9 cellular contexts compared by ENCODE assay signal in the genomic region with DNA sequence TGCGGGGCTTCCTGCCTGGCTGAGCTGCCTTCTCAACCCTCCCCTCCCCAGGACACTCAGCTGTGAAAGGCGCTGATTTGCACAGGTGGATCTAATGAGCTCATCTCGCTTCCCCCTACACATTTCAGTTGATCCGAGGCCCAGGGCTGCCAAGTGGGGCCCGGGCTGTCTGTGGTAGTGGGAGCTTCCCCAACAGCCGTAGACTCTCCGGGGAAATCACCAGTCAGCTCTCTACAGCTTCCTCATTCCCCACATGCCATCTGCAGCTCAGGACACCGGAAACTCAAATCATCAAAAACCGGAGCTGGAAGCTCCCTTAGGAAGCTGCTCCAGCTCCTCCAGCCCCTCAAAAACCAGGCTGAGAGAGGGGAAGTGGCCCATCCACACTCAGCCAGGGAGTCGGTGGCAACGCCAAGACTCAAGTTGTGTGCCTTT. TPM values are rescaled to one million over a fixed set of nuclear protein-coding genes. Genes with fewer than 3 reads are reported as not detected.
DNase-seq lines count a peak whose midpoint lies in the region; ATAC-seq, FAIRE-seq and TF ChIP-seq lines count a peak whose summit lies in the region.
"Had no signal": no experiment of that assay in that cellular context is flagged by ENCODE, and none has a peak within 500 bp of the region (broad histone marks: within the 10 kb centered on the region; RNA-seq: fewer than 3 reads in every experiment).

No MANE protein-coding gene starts in this region.

- POLR2A ChIA-PET in OCI-LY7 (lab: Charles Lee), result interaction anchor here (0.5 to 1.8 kb wide), 6 partner anchors 9 to 1605 kb away, joined by 3 to 5 read pairs (median 3); a partner anchor contains a TSS
- POLR2A ChIA-PET in A673 (lab: Charles Lee; ENCODE audit: low non-redundant PET), result no interaction called here
- POLR2A ChIA-PET in HEK293T (lab: Yijun Ruan, JAX), result no interaction called here

- H2AFZ ChIP-seq in OCI-LY7 (ENCODE audit: low read length) (peak overlapping the region; percentile 75), keratinocyte (ENCODE audit: control insufficient read depth, low read length) (peak overlapping the region; percentile 77)

- no TSS peak for BruUV-seq in OCI-LY7 (replicated peaks; lab: Mats Ljungman, UMichigan)
- no TSS peak for BruUV-seq in A673 (replicated peaks; lab: Mats Ljungman, UMichigan)

- H3K4me1 ChIP-seq in OCI-LY7 (ENCODE audit: insufficient read depth, low read length, poor library complexity, severe bottlenecking) (peaks cover 37% of the 10 kb centered on the region), keratinocyte (ENCODE audit: control insufficient read depth, extremely low read depth, insufficient read depth, low read length) (peaks cover 8% of the 10 kb centered on the region), A673 (ENCODE audit: insufficient read depth, low read length, poor library complexity, severe bottlenecking) (no peaks in the 10 kb centered on the region)

- no peak overlapping the region for H3K27ac Mint-ChIP-seq in activated T-helper 2 cell treated with anti-CD3 and anti-CD28 coated beads, Interferon-gamma antibody, Interleukin-2, Interleukin-4, amounts not matched to agents 10 μg/mL and 5 μg/mL and 100 μg/mL, durations not matched to agents 14 hours and 24 hours and 36 hours
- H3K27ac Mint-ChIP-seq: CD8-positive, alpha-beta T cell had no signal

- no peak overlapping the region for H3K4me3 Mint-ChIP-seq in activated T-helper 2 cell treated with anti-CD3 and anti-CD28 coated beads, Interferon-gamma antibody, Interleukin-2, Interleukin-4, amounts not matched to agents 10 μg/mL and 5 μg/mL and 100 μg/mL, durations not matched to agents 14 hours and 24 hours and 36 hours (ENCODE audit: low read depth)
- H3K4me3 Mint-ChIP-seq: CD8-positive, alpha-beta T cell had no signal

- peak overlapping the region; percentile 44 for H3K4me2 ChIP-seq in OCI-LY7 (ENCODE audit: low read length)
- peak overlapping the region; percentile 29 for H3K4me2 ChIP-seq in keratinocyte (ENCODE audit: control insufficient read depth, extremely low read depth, insufficient read depth, low read depth, low read length)

- intact Hi-C loops in OCI-LY7 (cut with micrococcal nuclease; ENCODE audit: unreplicated experiment) (no loop called here), A673 (cut with micrococcal nuclease; ENCODE audit: unreplicated experiment) (no loop called here)
- intact Hi-C loops in activated T-helper 2 cell treated with anti-CD3 and anti-CD28 coated beads, Interferon-gamma antibody, Interleukin-2, Interleukin-4, amounts not matched to agents 10 μg/mL and 5 μg/mL and 100 μg/mL, durations not matched to agents 14 hours and 24 hours and 36 hours (cut with micrococcal nuclease), result no loop called here

- dilution Hi-C loops in keratinocyte (cut with MboI; ENCODE audit: extremely low pct_ligation_motif_present, low sequenced_read_pairs), result no loop called here

- H3K27me3 ChIP-seq in keratinocyte (ENCODE audit: control insufficient read depth, extremely low read depth, insufficient read depth, low read length) (peaks cover 2% of the 10 kb centered on the region), A673 (replicated peaks; ENCODE audit: insufficient read depth, low read depth, low read length, poor library complexity) (no peaks in the 10 kb centered on the region)

- no peaks in the 10 kb centered on the region for H3K4me1 Mint-ChIP-seq in activated T-helper 2 cell treated with anti-CD3 and anti-CD28 coated beads, Interferon-gamma antibody, Interleukin-2, Interleukin-4, amounts not matched to agents 10 μg/mL and 5 μg/mL and 100 μg/mL, durations not matched to agents 14 hours and 24 hours and 36 hours (ENCODE audit: low read depth)

- no peaks in the 10 kb centered on the region for H3K9me1 ChIP-seq in keratinocyte (ENCODE audit: control insufficient read depth, extremely low read depth, insufficient read depth, low read length)

- peak; percentile 48 for FAIRE-seq in keratinocyte (lab: Jason Lieb, UNC)

- H3K36me3 ChIP-seq in OCI-LY7 (ENCODE audit: insufficient read depth, low read length) (no peaks in the 10 kb centered on the region), keratinocyte (ENCODE audit: control insufficient read depth in 2 of 2, extremely low read depth in 1 of 2, insufficient read depth in 2 of 2, low read length in 2 of 2) (no peaks in the 10 kb centered on the region), A673 (ENCODE audit: insufficient read depth, low read length, poor library complexity, severe bottlenecking) (no peaks in the 10 kb centered on the region)

- H3K27me3 Mint-ChIP-seq in activated T-helper 2 cell treated with anti-CD3 and anti-CD28 coated beads, Interferon-gamma antibody, Interleukin-2, Interleukin-4, amounts not matched to agents 10 μg/mL and 5 μg/mL and 100 μg/mL, durations not matched to agents 14 hours and 24 hours and 36 hours (ENCODE audit: low read depth), result peaks cover 7% of the 10 kb centered on the region

- H3K36me3 Mint-ChIP-seq in activated T-helper 2 cell treated with anti-CD3 and anti-CD28 coated beads, Interferon-gamma antibody, Interleukin-2, Interleukin-4, amounts not matched to agents 10 μg/mL and 5 μg/mL and 100 μg/mL, durations not matched to agents 14 hours and 24 hours and 36 hours (ENCODE audit: low read depth), result no peaks in the 10 kb centered on the region
- H3K36me3 Mint-ChIP-seq: CD8-positive, alpha-beta T cell had no signal

- TF ChIP-seq CTCF in AG10803 (conservative IDR thresholded peaks at IDR 0.05; ENCODE audit: low read length) (no peak), OCI-LY7 (conservative IDR thresholded peaks at IDR 0.05; ENCODE audit: low read length) (no peak), keratinocyte (optimal IDR thresholded peaks at IDR 0.05 in 1 of 3, IDR thresholded peaks at IDR 0.05 in 1 of 3, conservative IDR thresholded peaks at IDR 0.05 in 1 of 3; ENCODE audit: extremely low read depth in 1 of 3, insufficient read depth in 2 of 3, low read length in 3 of 3) (no peak), A673 (conservative IDR thresholded peaks at IDR 0.05; ENCODE audit: low read depth, low read length) (no peak)

- no peaks in the 10 kb centered on the region for H3K9me3 Mint-ChIP-seq in activated T-helper 2 cell treated with anti-CD3 and anti-CD28 coated beads, Interferon-gamma antibody, Interleukin-2, Interleukin-4, amounts not matched to agents 10 μg/mL and 5 μg/mL and 100 μg/mL, durations not matched to agents 14 hours and 24 hours and 36 hours
- H3K9me3 Mint-ChIP-seq: CD8-positive, alpha-beta T cell had no signal

- no peak overlapping the region for H3K4me3 ChIP-seq in AG10803 (ENCODE audit: low read length)
- H3K4me3 ChIP-seq in OCI-LY7 (ENCODE audit: low read depth, low read length, poor library complexity, severe bottlenecking), result no peak overlapping the region
- no peak overlapping the region for H3K4me3 ChIP-seq in keratinocyte (ENCODE audit: control insufficient read depth in 2 of 3, extremely low read depth in 1 of 3, insufficient read depth in 2 of 3, low read depth in 1 of 3, low read length in 3 of 3)
- H3K4me3 ChIP-seq in A673 (ENCODE audit: low read depth, low read length, poor library complexity, severe bottlenecking), result no peak overlapping the region

- CTCF ChIA-PET in OCI-LY7 (lab: Charles Lee; ENCODE audit: unreplicated experiment), result interaction anchor here (0.8 to 1.3 kb wide), 2 partner anchors 16 to 18 kb away, joined by 4 to 5 read pairs; no protein-coding TSS in a partner anchor
- CTCF ChIA-PET in A673 (lab: Charles Lee), result no interaction called here
- CTCF ChIA-PET in HEK293T (lab: Yijun Ruan, JAX), result interaction anchor here (1.4 kb wide), 1 partner anchor 18 kb away, joined by 7 read pairs; no protein-coding TSS in a partner anchor

- H3K79me2 ChIP-seq in OCI-LY7 (ENCODE audit: insufficient read depth, low read depth, low read length), result no peaks in the 10 kb centered on the region
- H3K79me2 ChIP-seq in keratinocyte (ENCODE audit: control insufficient read depth, insufficient read depth, low read length), result no peaks in the 10 kb centered on the region

- H4K20me1 ChIP-seq in OCI-LY7 (ENCODE audit: insufficient read depth, low read length), result no peaks in the 10 kb centered on the region
- H4K20me1 ChIP-seq in keratinocyte (ENCODE audit: control insufficient read depth, extremely low read depth, insufficient read depth, low read length), result no peaks in the 10 kb centered on the region

- H3K9me2 ChIP-seq in OCI-LY7 (ENCODE audit: insufficient read depth, low read length), result no peaks in the 10 kb centered on the region

- DNase-seq in AG10803 (ENCODE audit: low read depth) (peak; percentile 16), OCI-LY7 (ENCODE audit: low spot score) (peak; percentile 75), keratinocyte (ENCODE audit: low read depth, low spot score) (no peak), A673 (ENCODE audit: low spot score) (no peak), HEK293T (ENCODE audit: extremely low spot score) (no peak)
- DNase-seq in activated T-helper 2 cell treated with anti-CD3 and anti-CD28 coated beads, Interferon-gamma antibody, Interleukin-2, Interleukin-4, amounts not matched to agents 10 μg/mL and 5 μg/mL and 100 μg/mL, durations not matched to agents 14 hours and 24 hours and 36 hours (ENCODE audit: low spot score), result no peak
- DNase-seq: CD8-positive, alpha-beta T cell had no signal

- no peak overlapping the region for H3K9ac ChIP-seq in keratinocyte (ENCODE audit: control insufficient read depth, extremely low read depth, insufficient read depth, low read length)

- H3K27ac ChIP-seq in OCI-LY7 (ENCODE audit: low read depth, low read length, poor library complexity, severe bottlenecking), result no peak overlapping the region
- no peak overlapping the region for H3K27ac ChIP-seq in keratinocyte (ENCODE audit: control insufficient read depth, insufficient read depth, low read length)
- no peak overlapping the region for H3K27ac ChIP-seq in A673 (ENCODE audit: low read depth, low read length, poor library complexity, severe bottlenecking)

- no peaks in the 10 kb centered on the region for H3K9me3 ChIP-seq in OCI-LY7 (ENCODE audit: low read length)
- no peaks in the 10 kb centered on the region for H3K9me3 ChIP-seq in keratinocyte (ENCODE audit: control insufficient read depth, low read depth, low read length)
- H3K9me3 ChIP-seq in A673 (ENCODE audit: low read depth, low read length, poor library complexity, severe bottlenecking), result no peaks in the 10 kb centered on the region

- ATAC-seq in GM21529 (IDR thresholded peaks at IDR 0.05; ENCODE audit: unreplicated experiment) (peak; percentile 78), GM18867 (IDR thresholded peaks at IDR 0.05; ENCODE audit: unreplicated experiment) (no peak)
- ATAC-seq: CD8-positive, alpha-beta T cell had no signal

RNA-seq across cellular contexts. Expression of a gene that starts 56.2 kb away (rescaled TPM):
- total RNA-seq in OCI-LY7 (2014; rRNA removed; shearing (Covaris generic)), result 33.4 and 44.0 TPM in 2 replicates
- total RNA-seq in OCI-LY7 (2022), result 51.2 and 53.8 TPM in 2 replicates
- polyA plus RNA-seq in keratinocyte, result 19.6 to 29.5 TPM (median 20.3 TPM) in 3 replicates
- 44.6 TPM for polyA plus RNA-seq in keratinocyte (2011; ENCODE audit: low read depth)
- 19.7 and 34.7 TPM in 2 replicates for polyA plus RNA-seq in keratinocyte (2011; cell fraction: cytosol; rRNA removed)
- polyA plus RNA-seq in keratinocyte (2011; cell fraction: nucleus; rRNA removed), result 5.9 and 11.1 TPM in 2 replicates
- 27.6 and 29.7 TPM in 2 replicates for polyA plus RNA-seq in keratinocyte (2012; ENCODE audit: low replicate concordance)
- 1.6 to 3.2 TPM (median 1.7 TPM) in 3 replicates for polyA minus RNA-seq in keratinocyte
- polyA minus RNA-seq in keratinocyte (2011; cell fraction: cytosol; rRNA and poly(A)+ RNA removed), result 6.7 TPM
- 1.9 and 2.2 TPM in 2 replicates for polyA minus RNA-seq in keratinocyte (2011; cell fraction: nucleus; rRNA and poly(A)+ RNA removed)
- total RNA-seq in activated T-helper 2 cell treated with anti-CD3 and anti-CD28 coated beads, Interferon-gamma antibody, Interleukin-2, Interleukin-4, amounts not matched to agents 10 μg/mL and 5 μg/mL and 100 μg/mL, durations not matched to agents 14 hours and 24 hours and 36 hours, result 17.0 and 18.7 TPM in 2 replicates
- total RNA-seq in A673 (2021), result 25.2 and 30.2 TPM in 2 replicates

Comparison
In these comparisons a context has a peak if more than half of its experiments do, and no peak if none do; other contexts are left out.
1. DNase-seq: peak in AG10803 (single experiment) and OCI-LY7 (single experiment); none in keratinocyte (single experiment), activated T-helper 2 cell treated with anti-CD3 and anti-CD28 coated beads, Interferon-gamma antibody, Interleukin-2, Interleukin-4, amounts not matched to agents 10 μg/mL and 5 μg/mL and 100 μg/mL, durations not matched to agents 14 hours and 24 hours and 36 hours (single experiment), A673 (single experiment) and HEK293T (single experiment).